Comparison of ENCODE assay signal across 8 cellular contexts in the genomic region with DNA sequence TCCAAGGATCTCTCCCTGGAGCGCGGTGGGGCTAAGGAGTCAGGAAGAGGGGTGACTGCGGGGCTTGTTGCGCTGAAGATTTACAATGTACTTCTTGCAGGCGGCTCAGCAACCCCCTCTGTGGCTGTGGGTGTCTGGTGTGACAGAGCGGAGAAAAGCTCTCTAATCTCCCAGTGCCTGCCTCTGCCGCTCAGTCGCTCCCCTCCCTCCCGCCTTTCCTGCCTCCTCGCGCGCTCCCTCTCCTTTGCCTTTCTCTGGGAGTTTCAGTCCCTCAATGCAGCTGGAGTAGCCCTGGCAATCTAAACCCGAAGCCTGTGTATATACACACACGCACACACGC. TPM values are rescaled to one million over a fixed set of nuclear protein-coding genes. Genes with fewer than 3 reads are reported as not detected.
DNase-seq lines count a peak whose midpoint lies in the region; ATAC-seq and TF ChIP-seq lines count a peak whose summit lies in the region.

No MANE protein-coding gene starts in this region.

- no peak for TF ChIP-seq EP300 in upper lobe of left lung (IDR thresholded peaks at IDR 0.05)

- H3K4me3 ChIP-seq in upper lobe of left lung = peak overlapping the region; percentile 46 to 65 (median 49)

- no peak for TF ChIP-seq CTCF in upper lobe of left lung (IDR thresholded peaks at IDR 0.05)

- no peak for TF ChIP-seq POLR2A in upper lobe of left lung (IDR thresholded peaks at IDR 0.05)

- WGBS in upper lobe of left lung, 2 donors = 1 to 5% methylated on average over 15 of the region's 15 CpGs

- H3K27ac ChIP-seq in upper lobe of left lung = peak overlapping the region in 3 of 4 donors; percentile 68 to 86 (median 80)

- peaks cover 0 to 19% (median 12%) of the 10 kb centered on the region in 4 donors for H3K27me3 ChIP-seq in upper lobe of left lung

- peaks cover 9 to 28% (median 15%) of the 10 kb centered on the region in 4 donors for H3K4me1 ChIP-seq in upper lobe of left lung

- no peaks in the 10 kb centered on the region for H3K36me3 ChIP-seq in upper lobe of left lung

- ATAC-seq in upper lobe of left lung (ENCODE audit: low FRiP score in 2 of 2) (peak in 1 of 2 donors; percentile 33), HG02571 (IDR thresholded peaks at IDR 0.05; ENCODE audit: unreplicated experiment) (no peak), HG02970 (IDR thresholded peaks at IDR 0.05; ENCODE audit: low FRiP score, unreplicated experiment) (no peak)

- H3K9me3 ChIP-seq in upper lobe of left lung = no peaks in the 10 kb centered on the region

- DNase-seq in AG20443 (ENCODE audit: low spot score) (peak; percentile 57), NCI-H1105 (lab: John Stamatoyannopoulos, UW) (peak; percentile 49), cerebellar cortex (ENCODE audit: low spot score) (peak; percentile 73), left kidney (ENCODE audit: low read depth, low spot score) (peak; percentile 88), upper lobe of left lung (no peak)
- no peak for DNase-seq in activated CD8-positive, alpha-beta memory T cell treated with anti-CD3 and anti-CD28 coated beads for 24 hours

RNA-seq across cellular contexts. Expression of a gene that starts 0.8 kb away (rescaled TPM):
- total RNA-seq in upper lobe of left lung = 10 to 100 TPM in 5 of 6 donors, 1 to 10 TPM in 1; 2.9 to 21.0 (median 14.3) TPM

Comparison
In these comparisons a context has a peak if more than half of its experiments do, and no peak if none do; other contexts are left out.
1. DNase-seq: peak in AG20443 (single experiment), NCI-H1105 (single experiment), cerebellar cortex (single experiment) and left kidney (single experiment); none in upper lobe of left lung (0 of 2) and activated CD8-positive, alpha-beta memory T cell treated with anti-CD3 and anti-CD28 coated beads for 24 hours (single experiment).